1 cellular context compared by ENCODE assay signal in the genomic region with DNA sequence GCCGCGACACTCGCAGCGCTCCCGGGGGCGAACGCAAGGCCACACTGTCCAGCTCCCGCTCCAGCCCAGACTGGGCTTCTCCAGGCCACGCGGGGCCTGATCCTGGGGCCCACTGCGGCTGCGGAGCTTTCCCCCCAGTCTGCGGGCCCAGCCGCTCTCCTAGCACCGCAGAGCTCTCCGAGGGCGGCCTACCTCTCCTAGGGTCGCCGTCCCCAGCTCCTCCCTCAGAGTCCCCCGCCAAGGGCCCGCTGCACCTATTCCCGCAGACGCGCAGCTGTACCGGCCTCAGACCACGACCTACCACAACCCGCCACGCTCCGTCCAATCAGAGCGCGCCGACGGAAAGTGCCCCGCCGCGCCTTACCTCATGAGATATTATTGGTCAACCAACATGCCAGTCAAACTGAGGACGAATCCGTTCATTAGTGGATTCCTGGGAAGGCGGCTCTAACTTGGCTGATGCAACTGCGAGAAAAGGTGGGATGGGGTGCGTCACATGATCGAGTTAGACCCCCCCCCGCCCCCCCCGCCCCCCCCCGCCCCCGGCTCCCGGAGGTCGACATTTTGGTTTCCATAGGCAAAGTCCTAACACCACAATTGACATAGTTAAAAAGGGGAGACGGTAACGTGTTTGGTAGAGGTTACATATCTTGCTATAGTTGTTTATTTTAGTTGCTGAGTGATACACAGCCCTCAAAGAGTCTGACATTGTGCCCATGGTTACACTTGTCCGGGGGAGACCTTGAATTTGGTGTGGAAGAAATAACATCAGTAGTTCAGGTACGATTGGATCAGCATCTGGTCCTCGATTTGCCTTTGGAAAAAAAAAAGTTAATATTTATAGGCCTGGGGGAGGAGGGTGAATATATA.
A peak's percentile ranks its signal among the peaks of the same experiment; 100 is the strongest.
TF ChIP-seq lines count a peak whose summit lies in the region.

A gene (minus strand): TSS at position 278 of the 870 bp plus-strand sequence. CDS start 6,743 bp downstream, outside the sequence.

TF ChIP-seq in HepG2, 621 proteins besides CTCF, POLR2A, EP300 and RAD21 (continued from another document and continues in another):
- TF ChIP-seq, protein P1, sequence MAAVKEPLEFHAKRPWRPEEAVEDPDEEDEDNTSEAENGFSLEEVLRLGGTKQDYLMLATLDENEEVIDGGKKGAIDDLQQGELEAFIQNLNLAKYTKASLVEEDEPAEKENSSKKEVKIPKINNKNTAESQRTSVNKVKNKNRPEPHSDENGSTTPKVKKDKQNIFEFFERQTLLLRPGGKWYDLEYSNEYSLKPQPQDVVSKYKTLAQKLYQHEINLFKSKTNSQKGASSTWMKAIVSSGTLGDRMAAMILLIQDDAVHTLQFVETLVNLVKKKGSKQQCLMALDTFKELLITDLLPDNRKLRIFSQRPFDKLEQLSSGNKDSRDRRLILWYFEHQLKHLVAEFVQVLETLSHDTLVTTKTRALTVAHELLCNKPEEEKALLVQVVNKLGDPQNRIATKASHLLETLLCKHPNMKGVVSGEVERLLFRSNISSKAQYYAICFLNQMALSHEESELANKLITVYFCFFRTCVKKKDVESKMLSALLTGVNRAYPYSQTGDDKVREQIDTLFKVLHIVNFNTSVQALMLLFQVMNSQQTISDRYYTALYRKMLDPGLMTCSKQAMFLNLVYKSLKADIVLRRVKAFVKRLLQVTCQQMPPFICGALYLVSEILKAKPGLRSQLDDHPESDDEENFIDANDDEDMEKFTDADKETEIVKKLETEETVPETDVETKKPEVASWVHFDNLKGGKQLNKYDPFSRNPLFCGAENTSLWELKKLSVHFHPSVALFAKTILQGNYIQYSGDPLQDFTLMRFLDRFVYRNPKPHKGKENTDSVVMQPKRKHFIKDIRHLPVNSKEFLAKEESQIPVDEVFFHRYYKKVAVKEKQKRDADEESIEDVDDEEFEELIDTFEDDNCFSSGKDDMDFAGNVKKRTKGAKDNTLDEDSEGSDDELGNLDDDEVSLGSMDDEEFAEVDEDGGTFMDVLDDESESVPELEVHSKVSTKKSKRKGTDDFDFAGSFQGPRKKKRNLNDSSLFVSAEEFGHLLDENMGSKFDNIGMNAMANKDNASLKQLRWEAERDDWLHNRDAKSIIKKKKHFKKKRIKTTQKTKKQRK (IDR thresholded peaks at IDR 0.05; ENCODE audit: low read length), result peak; percentile 41; the same call in 1 of the 2 replicates
- 0 out of 2 replicates have a peak, but pooled peaks have one; percentile 48 for TF ChIP-seq SAFB2 (CRISPR knock-in tag; IDR thresholded peaks at IDR 0.05; ENCODE audit: borderline replicate concordance, low read depth)
- TF ChIP-seq EED (CRISPR knock-in tag; IDR thresholded peaks at IDR 0.05), result peak; percentile 84; the same call in 1 of the 2 replicates
- TF ChIP-seq, protein P2, sequence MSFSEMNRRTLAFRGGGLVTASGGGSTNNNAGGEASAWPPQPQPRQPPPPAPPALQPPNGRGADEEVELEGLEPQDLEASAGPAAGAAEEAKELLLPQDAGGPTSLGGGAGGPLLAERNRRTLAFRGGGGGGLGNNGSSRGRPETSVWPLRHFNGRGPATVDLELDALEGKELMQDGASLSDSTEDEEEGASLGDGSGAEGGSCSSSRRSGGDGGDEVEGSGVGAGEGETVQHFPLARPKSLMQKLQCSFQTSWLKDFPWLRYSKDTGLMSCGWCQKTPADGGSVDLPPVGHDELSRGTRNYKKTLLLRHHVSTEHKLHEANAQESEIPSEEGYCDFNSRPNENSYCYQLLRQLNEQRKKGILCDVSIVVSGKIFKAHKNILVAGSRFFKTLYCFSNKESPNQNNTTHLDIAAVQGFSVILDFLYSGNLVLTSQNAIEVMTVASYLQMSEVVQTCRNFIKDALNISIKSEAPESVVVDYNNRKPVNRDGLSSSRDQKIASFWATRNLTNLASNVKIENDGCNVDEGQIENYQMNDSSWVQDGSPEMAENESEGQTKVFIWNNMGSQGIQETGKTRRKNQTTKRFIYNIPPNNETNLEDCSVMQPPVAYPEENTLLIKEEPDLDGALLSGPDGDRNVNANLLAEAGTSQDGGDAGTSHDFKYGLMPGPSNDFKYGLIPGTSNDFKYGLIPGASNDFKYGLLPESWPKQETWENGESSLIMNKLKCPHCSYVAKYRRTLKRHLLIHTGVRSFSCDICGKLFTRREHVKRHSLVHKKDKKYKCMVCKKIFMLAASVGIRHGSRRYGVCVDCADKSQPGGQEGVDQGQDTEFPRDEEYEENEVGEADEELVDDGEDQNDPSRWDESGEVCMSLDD (CRISPR knock-in tag; IDR thresholded peaks at IDR 0.05; ENCODE audit: borderline replicate concordance), result 0 out of 2 replicates have a peak, but pooled peaks have one; percentile 23
- no peak for TF ChIP-seq TMF1 (CRISPR knock-in tag; IDR thresholded peaks at IDR 0.05; ENCODE audit: low read depth)
- TF ChIP-seq MIER2 (CRISPR knock-in tag; IDR thresholded peaks at IDR 0.05), result peak; percentile 23; the same call in 1 of the 2 replicates
- 0 out of 2 replicates have a peak, but pooled peaks have one; percentile 61 for TF ChIP-seq ZFP36L2 (CRISPR knock-in tag; IDR thresholded peaks at IDR 0.05)
- TF ChIP-seq, protein P3, sequence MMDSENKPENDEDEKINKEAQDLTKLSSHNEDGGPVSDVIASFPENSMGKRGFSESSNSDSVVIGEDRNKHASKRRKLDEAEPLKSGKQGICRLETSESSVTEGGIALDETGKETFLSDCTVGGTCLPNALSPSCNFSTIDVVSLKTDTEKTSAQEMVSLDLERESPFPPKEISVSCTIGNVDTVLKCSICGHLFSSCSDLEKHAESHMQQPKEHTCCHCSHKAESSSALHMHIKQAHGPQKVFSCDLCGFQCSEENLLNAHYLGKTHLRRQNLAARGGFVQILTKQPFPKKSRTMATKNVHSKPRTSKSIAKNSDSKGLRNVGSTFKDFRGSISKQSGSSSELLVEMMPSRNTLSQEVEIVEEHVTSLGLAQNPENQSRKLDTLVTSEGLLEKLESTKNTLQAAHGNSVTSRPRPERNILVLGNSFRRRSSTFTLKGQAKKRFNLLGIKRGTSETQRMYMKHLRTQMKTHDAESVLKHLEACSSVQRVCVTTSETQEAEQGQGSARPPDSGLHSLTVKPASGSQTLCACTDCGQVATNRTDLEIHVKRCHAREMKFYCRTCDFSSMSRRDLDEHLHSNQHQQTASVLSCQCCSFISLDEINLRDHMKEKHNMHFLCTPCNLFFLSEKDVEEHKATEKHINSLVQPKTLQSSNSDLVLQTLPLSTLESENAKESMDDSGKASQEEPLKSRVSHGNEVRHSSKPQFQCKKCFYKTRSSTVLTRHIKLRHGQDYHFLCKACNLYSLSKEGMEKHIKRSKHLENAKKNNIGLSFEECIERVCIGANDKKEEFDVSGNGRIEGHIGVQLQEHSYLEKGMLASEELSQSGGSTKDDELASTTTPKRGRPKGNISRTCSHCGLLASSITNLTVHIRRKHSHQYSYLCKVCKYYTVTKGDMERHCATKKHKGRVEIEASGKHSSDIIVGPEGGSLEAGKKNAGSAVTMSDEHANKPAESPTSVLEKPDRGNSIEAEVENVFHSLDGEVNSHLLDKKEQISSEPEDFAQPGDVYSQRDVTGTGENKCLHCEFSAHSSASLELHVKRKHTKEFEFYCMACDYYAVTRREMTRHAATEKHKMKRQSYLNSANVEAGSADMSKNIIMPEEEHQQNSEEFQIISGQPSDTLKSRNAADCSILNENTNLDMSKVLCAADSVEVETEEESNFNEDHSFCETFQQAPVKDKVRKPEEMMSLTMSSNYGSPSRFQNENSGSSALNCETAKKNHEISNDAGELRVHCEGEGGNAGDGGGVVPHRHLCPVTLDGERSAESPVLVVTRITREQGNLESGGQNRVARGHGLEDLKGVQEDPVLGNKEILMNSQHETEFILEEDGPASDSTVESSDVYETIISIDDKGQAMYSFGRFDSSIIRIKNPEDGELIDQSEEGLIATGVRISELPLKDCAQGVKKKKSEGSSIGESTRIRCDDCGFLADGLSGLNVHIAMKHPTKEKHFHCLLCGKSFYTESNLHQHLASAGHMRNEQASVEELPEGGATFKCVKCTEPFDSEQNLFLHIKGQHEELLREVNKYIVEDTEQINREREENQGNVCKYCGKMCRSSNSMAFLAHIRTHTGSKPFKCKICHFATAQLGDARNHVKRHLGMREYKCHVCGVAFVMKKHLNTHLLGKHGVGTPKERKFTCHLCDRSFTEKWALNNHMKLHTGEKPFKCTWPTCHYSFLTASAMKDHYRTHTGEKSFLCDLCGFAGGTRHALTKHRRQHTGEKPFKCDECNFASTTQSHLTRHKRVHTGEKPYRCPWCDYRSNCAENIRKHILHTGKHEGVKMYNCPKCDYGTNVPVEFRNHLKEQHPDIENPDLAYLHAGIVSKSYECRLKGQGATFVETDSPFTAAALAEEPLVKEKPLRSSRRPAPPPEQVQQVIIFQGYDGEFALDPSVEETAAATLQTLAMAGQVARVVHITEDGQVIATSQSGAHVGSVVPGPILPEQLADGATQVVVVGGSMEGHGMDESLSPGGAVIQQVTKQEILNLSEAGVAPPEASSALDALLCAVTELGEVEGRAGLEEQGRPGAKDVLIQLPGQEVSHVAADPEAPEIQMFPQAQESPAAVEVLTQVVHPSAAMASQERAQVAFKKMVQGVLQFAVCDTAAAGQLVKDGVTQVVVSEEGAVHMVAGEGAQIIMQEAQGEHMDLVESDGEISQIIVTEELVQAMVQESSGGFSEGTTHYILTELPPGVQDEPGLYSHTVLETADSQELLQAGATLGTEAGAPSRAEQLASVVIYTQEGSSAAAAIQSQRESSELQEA (CRISPR knock-in tag; IDR thresholded peaks at IDR 0.05; ENCODE audit: not compliant biosample characterization), result peak; percentile 76
- TF ChIP-seq ZNF558 (CRISPR knock-in tag; IDR thresholded peaks at IDR 0.05; ENCODE audit: borderline replicate concordance), result peak; percentile 98; the same call in 1 of the 2 replicates
- no peak for TF ChIP-seq GFI1 (CRISPR knock-in tag; IDR thresholded peaks at IDR 0.05; ENCODE audit: borderline replicate concordance)
- TF ChIP-seq MED8 (CRISPR knock-in tag; IDR thresholded peaks at IDR 0.05; ENCODE audit: insufficient replicate concordance), result no peak
- no peak for TF ChIP-seq ZFP1 (CRISPR knock-in tag; IDR thresholded peaks at IDR 0.05)
- TF ChIP-seq NFE2L1 (CRISPR knock-in tag; IDR thresholded peaks at IDR 0.05; ENCODE audit: borderline replicate concordance), result no peak; the same call in 1 of the 2 replicates
- no peak for TF ChIP-seq GTF3A (CRISPR knock-in tag; conservative IDR thresholded peaks at IDR 0.05)
- TF ChIP-seq ZNF274 (CRISPR knock-in tag; IDR thresholded peaks at IDR 0.05), result peak; percentile 93
- peak; percentile 89 for TF ChIP-seq RXRA (CRISPR knock-in tag; IDR thresholded peaks at IDR 0.05)
- peak; percentile 77; the same call in 1 of the 2 replicates for TF ChIP-seq ZNF12 (CRISPR knock-in tag; IDR thresholded peaks at IDR 0.05)
- peak; percentile 91 for TF ChIP-seq ATF7-NPFF (CRISPR knock-in tag; IDR thresholded peaks at IDR 0.05; ENCODE audit: low read depth)
- peak; percentile 70 for TF ChIP-seq FOXA3 (CRISPR knock-in tag; IDR thresholded peaks at IDR 0.05)
- TF ChIP-seq, protein P4, sequence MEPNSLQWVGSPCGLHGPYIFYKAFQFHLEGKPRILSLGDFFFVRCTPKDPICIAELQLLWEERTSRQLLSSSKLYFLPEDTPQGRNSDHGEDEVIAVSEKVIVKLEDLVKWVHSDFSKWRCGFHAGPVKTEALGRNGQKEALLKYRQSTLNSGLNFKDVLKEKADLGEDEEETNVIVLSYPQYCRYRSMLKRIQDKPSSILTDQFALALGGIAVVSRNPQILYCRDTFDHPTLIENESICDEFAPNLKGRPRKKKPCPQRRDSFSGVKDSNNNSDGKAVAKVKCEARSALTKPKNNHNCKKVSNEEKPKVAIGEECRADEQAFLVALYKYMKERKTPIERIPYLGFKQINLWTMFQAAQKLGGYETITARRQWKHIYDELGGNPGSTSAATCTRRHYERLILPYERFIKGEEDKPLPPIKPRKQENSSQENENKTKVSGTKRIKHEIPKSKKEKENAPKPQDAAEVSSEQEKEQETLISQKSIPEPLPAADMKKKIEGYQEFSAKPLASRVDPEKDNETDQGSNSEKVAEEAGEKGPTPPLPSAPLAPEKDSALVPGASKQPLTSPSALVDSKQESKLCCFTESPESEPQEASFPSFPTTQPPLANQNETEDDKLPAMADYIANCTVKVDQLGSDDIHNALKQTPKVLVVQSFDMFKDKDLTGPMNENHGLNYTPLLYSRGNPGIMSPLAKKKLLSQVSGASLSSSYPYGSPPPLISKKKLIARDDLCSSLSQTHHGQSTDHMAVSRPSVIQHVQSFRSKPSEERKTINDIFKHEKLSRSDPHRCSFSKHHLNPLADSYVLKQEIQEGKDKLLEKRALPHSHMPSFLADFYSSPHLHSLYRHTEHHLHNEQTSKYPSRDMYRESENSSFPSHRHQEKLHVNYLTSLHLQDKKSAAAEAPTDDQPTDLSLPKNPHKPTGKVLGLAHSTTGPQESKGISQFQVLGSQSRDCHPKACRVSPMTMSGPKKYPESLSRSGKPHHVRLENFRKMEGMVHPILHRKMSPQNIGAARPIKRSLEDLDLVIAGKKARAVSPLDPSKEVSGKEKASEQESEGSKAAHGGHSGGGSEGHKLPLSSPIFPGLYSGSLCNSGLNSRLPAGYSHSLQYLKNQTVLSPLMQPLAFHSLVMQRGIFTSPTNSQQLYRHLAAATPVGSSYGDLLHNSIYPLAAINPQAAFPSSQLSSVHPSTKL (CRISPR knock-in tag; IDR thresholded peaks at IDR 0.05), result peak; percentile 60
- TF ChIP-seq, protein P5, sequence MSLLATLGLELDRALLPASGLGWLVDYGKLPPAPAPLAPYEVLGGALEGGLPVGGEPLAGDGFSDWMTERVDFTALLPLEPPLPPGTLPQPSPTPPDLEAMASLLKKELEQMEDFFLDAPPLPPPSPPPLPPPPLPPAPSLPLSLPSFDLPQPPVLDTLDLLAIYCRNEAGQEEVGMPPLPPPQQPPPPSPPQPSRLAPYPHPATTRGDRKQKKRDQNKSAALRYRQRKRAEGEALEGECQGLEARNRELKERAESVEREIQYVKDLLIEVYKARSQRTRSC (CRISPR knock-in tag; IDR thresholded peaks at IDR 0.05; ENCODE audit: low read depth), result peak; percentile 95
- TF ChIP-seq, protein P6, sequence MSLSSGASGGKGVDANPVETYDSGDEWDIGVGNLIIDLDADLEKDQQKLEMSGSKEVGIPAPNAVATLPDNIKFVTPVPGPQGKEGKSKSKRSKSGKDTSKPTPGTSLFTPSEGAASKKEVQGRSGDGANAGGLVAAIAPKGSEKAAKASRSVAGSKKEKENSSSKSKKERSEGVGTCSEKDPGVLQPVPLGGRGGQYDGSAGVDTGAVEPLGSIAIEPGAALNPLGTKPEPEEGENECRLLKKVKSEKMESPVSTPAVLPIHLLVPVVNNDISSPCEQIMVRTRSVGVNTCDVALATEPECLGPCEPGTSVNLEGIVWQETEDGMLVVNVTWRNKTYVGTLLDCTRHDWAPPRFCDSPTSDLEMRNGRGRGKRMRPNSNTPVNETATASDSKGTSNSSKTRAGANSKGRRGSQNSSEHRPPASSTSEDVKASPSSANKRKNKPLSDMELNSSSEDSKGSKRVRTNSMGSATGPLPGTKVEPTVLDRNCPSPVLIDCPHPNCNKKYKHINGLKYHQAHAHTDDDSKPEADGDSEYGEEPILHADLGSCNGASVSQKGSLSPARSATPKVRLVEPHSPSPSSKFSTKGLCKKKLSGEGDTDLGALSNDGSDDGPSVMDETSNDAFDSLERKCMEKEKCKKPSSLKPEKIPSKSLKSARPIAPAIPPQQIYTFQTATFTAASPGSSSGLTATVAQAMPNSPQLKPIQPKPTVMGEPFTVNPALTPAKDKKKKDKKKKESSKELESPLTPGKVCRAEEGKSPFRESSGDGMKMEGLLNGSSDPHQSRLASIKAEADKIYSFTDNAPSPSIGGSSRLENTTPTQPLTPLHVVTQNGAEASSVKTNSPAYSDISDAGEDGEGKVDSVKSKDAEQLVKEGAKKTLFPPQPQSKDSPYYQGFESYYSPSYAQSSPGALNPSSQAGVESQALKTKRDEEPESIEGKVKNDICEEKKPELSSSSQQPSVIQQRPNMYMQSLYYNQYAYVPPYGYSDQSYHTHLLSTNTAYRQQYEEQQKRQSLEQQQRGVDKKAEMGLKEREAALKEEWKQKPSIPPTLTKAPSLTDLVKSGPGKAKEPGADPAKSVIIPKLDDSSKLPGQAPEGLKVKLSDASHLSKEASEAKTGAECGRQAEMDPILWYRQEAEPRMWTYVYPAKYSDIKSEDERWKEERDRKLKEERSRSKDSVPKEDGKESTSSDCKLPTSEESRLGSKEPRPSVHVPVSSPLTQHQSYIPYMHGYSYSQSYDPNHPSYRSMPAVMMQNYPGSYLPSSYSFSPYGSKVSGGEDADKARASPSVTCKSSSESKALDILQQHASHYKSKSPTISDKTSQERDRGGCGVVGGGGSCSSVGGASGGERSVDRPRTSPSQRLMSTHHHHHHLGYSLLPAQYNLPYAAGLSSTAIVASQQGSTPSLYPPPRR (CRISPR knock-in tag; IDR thresholded peaks at IDR 0.05; ENCODE audit: borderline replicate concordance), result peak; percentile 44; the same call in 1 of the 2 replicates
